Comparison of ENCODE assay signal across 19 cellular contexts in the genomic region with DNA sequence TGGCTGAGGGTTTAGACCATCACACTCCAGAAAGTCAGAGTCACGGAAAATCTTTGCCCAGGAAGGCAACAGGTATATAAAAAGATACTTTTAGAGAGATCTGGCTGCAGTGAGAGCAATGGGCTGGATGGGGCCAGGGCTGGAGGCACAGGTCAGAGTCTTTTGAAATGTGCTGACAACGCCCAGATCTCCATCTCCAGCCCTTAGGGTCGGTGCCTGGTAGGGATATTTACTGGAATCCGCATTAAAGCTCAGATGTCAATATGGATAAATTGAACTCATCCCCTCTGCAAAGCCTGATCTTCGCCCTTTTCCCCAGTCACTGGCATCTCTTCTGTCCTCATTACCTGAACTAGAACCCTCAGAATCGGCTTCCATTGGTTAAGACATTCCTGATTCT.
"Had no signal": no experiment of that assay in that cellular context is flagged by ENCODE, and none has a peak within 500 bp of the region (broad histone marks: within the 10 kb centered on the region; RNA-seq: fewer than 3 reads in every experiment).

No MANE protein-coding gene starts in this region.

- H3K27ac ChIP-seq: adrenal gland, coronary artery, transverse colon had no signal

- H3K9me3 Mint-ChIP-seq: immature natural killer cell; naive thymus-derived CD4-positive, alpha-beta T cell had no signal

- H3K27me3 ChIP-seq: adrenal gland, transverse colon had no signal

- H3K4me1 Mint-ChIP-seq: immature natural killer cell; naive thymus-derived CD4-positive, alpha-beta T cell had no signal

- H3K4me3 Mint-ChIP-seq: immature natural killer cell; naive thymus-derived CD4-positive, alpha-beta T cell had no signal

- H3K4me3 ChIP-seq: adrenal gland, coronary artery, lung, mucosa of descending colon, transverse colon had no signal

- H3K36me3 Mint-ChIP-seq: immature natural killer cell; naive thymus-derived CD4-positive, alpha-beta T cell had no signal

- H3K27ac Mint-ChIP-seq: immature natural killer cell; naive thymus-derived CD4-positive, alpha-beta T cell had no signal

- H3K9me3 ChIP-seq: adrenal gland, mucosa of descending colon, transverse colon had no signal

- DNase-seq: activated effector memory CD4-positive, alpha-beta T cell treated with Interleukin-2 at 50 U/mL for 16 hours; activated naive CD4-positive, alpha-beta T cell treated with anti-CD3 and anti-CD28 coated beads, Interleukin-2, amount 50 U/mL, for 16 hours; activated T-cell treated with anti-CD3 and anti-CD28 coated beads, Interleukin-2, amount 50 U/mL, for 1 hour; adrenal gland; central memory CD4-positive, alpha-beta T cell; foreskin fibroblast; immature natural killer cell; left cardiac atrium; mucosa of descending colon; naive thymus-derived CD4-positive, alpha-beta T cell; retina; SIG-M5; small intestine; stimulated activated CD4-positive, alpha-beta T cell treated with anti-CD3 and anti-CD28 coated beads, Interleukin-4, amount 100 ng/mL, for 24 hours; stimulated activated naive CD4-positive, alpha-beta T cell treated with Interleukin-2 at 50 U/mL for 16 hours; T-helper 2 cell; transverse colon had no signal

- H3K36me3 ChIP-seq: adrenal gland, transverse colon had no signal

- ATAC-seq: left cardiac atrium; mucosa of descending colon; naive thymus-derived CD4-positive, alpha-beta T cell had no signal
